21 cellular contexts compared by ENCODE assay signal in genomic region chr12:93827669-93828068, GRCh38.
"Had no signal": no experiment of that assay in that cellular context is flagged by ENCODE, and none has a peak within 500 bp of the region (broad histone marks: within the 10 kb centered on the region; RNA-seq: fewer than 3 reads in every experiment).

No MANE protein-coding gene starts in this region.

- H3K4me1 Mint-ChIP-seq: activated CD4-positive, alpha-beta T cell treated with anti-CD3 and anti-CD28 coated beads for 36 hours; activated CD8-positive, alpha-beta memory T cell treated with anti-CD3 and anti-CD28 coated beads, Interleukin-2, amount 10 ng/mL, durations not matched to agents 7 days and 5 days had no signal

- ATAC-seq: activated CD4-positive, alpha-beta T cell treated with anti-CD3 and anti-CD28 coated beads for 36 hours; activated CD8-positive, alpha-beta memory T cell treated with anti-CD3 and anti-CD28 coated beads, Interleukin-2, amount 10 ng/mL, durations not matched to agents 7 days and 5 days; activated CD8-positive, alpha-beta T cell treated with anti-CD3 and anti-CD28 coated beads, Interleukin-2, amount 10 ng/mL, durations not matched to agents 7 days and 5 days; foreskin keratinocyte; heart right ventricle; lower lobe of right lung; natural killer cell treated with Interleukin-12 subunit alpha and Interleukin-12 subunit beta and Interleukin-15 and Interleukin-18, amount 100 ng/mL, for 72 hours had no signal

- H3K4me3 ChIP-seq: breast epithelium, esophagus muscularis mucosa, heart right ventricle, lower lobe of right lung, right atrium auricular region, transverse colon had no signal

- H3K9me3 ChIP-seq: breast epithelium, esophagus muscularis mucosa, heart right ventricle, lower lobe of right lung, right atrium auricular region, transverse colon had no signal

- H3K27me3 ChIP-seq: breast epithelium, esophagus muscularis mucosa, foreskin keratinocyte, heart right ventricle, right atrium auricular region, transverse colon had no signal

- H3K27me3 Mint-ChIP-seq: activated CD4-positive, alpha-beta T cell treated with anti-CD3 and anti-CD28 coated beads for 36 hours; activated CD8-positive, alpha-beta memory T cell treated with anti-CD3 and anti-CD28 coated beads, Interleukin-2, amount 10 ng/mL, durations not matched to agents 7 days and 5 days; dendritic cell treated with granulocyte-macrophage colony-stimulating factor and Interleukin-4, amounts not matched to agents 40 ng/mL and 50 ng/mL, for 4 days; natural killer cell treated with Interleukin-12 subunit alpha and Interleukin-12 subunit beta and Interleukin-15 and Interleukin-18, amount 100 ng/mL, for 72 hours had no signal

- H3K27ac ChIP-seq: breast epithelium, foreskin keratinocyte, lower lobe of right lung had no signal

- H3K9me3 Mint-ChIP-seq: activated naive CD4-positive, alpha-beta T cell treated with anti-CD3 and anti-CD28 coated beads, Interleukin-2, amount 50 U/mL, for 72 hours; dendritic cell treated with granulocyte-macrophage colony-stimulating factor and Interleukin-4, amounts not matched to agents 40 ng/mL and 50 ng/mL, for 4 days; natural killer cell treated with Interleukin-12 subunit alpha and Interleukin-12 subunit beta and Interleukin-15 and Interleukin-18, amount 100 ng/mL, for 72 hours had no signal

- H3K36me3 Mint-ChIP-seq: activated CD8-positive, alpha-beta memory T cell treated with anti-CD3 and anti-CD28 coated beads, Interleukin-2, amount 10 ng/mL, durations not matched to agents 7 days and 5 days; activated naive CD4-positive, alpha-beta T cell treated with anti-CD3 and anti-CD28 coated beads, Interleukin-2, amount 50 U/mL, for 72 hours; natural killer cell treated with Interleukin-12 subunit alpha and Interleukin-12 subunit beta and Interleukin-15 and Interleukin-18, amount 100 ng/mL, for 72 hours had no signal

- H3K36me3 ChIP-seq: breast epithelium, esophagus muscularis mucosa, heart right ventricle, lower lobe of right lung, right atrium auricular region, transverse colon had no signal

- H3K27ac Mint-ChIP-seq: activated CD4-positive, alpha-beta T cell treated with anti-CD3 and anti-CD28 coated beads for 36 hours; activated CD8-positive, alpha-beta memory T cell treated with anti-CD3 and anti-CD28 coated beads, Interleukin-2, amount 10 ng/mL, durations not matched to agents 7 days and 5 days; activated CD8-positive, alpha-beta T cell treated with anti-CD3 and anti-CD28 coated beads, Interleukin-2, amount 10 ng/mL, durations not matched to agents 7 days and 5 days; activated naive CD4-positive, alpha-beta T cell treated with anti-CD3 and anti-CD28 coated beads, Interleukin-2, amount 50 U/mL, for 72 hours; dendritic cell treated with granulocyte-macrophage colony-stimulating factor and Interleukin-4, amounts not matched to agents 40 ng/mL and 50 ng/mL, for 4 days; natural killer cell treated with Interleukin-12 subunit alpha and Interleukin-12 subunit beta and Interleukin-15 and Interleukin-18, amount 100 ng/mL, for 72 hours had no signal

- H3K4me3 Mint-ChIP-seq: activated CD4-positive, alpha-beta T cell treated with anti-CD3 and anti-CD28 coated beads for 36 hours; activated CD8-positive, alpha-beta memory T cell treated with anti-CD3 and anti-CD28 coated beads, Interleukin-2, amount 10 ng/mL, durations not matched to agents 7 days and 5 days; activated CD8-positive, alpha-beta T cell treated with anti-CD3 and anti-CD28 coated beads, Interleukin-2, amount 10 ng/mL, durations not matched to agents 7 days and 5 days; dendritic cell treated with granulocyte-macrophage colony-stimulating factor and Interleukin-4, amounts not matched to agents 40 ng/mL and 50 ng/mL, for 4 days; natural killer cell treated with Interleukin-12 subunit alpha and Interleukin-12 subunit beta and Interleukin-15 and Interleukin-18, amount 100 ng/mL, for 72 hours had no signal

- DNase-seq: activated CD4-positive, alpha-beta T cell treated with anti-CD3 and anti-CD28 coated beads for 36 hours; activated CD4-positive, CD25-positive, alpha-beta regulatory T cell; activated CD8-positive, alpha-beta memory T cell treated with anti-CD3 and anti-CD28 coated beads, Interleukin-2, amount 10 ng/mL, durations not matched to agents 7 days and 5 days; activated CD8-positive, alpha-beta T cell treated with anti-CD3 and anti-CD28 coated beads, Interleukin-2, amount 10 ng/mL, durations not matched to agents 7 days and 5 days; activated naive CD4-positive, alpha-beta T cell; activated T-cell treated with anti-CD3 and anti-CD28 coated beads, Interleukin-2, amount 50 U/mL, for 48 hours; central memory CD4-positive, alpha-beta T cell; foreskin keratinocyte; heart right ventricle; lower lobe of right lung; mesendoderm; stimulated activated CD4-positive, alpha-beta T cell treated with anti-CD3 and anti-CD28 coated beads, Interleukin-15, amount 100 ng/mL, for 24 hours; stimulated activated CD4-positive, alpha-beta T cell treated with anti-CD3 and anti-CD28 coated beads, Interleukin-2, amount 100 ng/mL, for 24 hours; stimulated activated naive CD4-positive, alpha-beta T cell treated with Interleukin-2 at 50 U/mL for 16 hours; transverse colon had no signal
